21 cellular contexts compared by ENCODE assay signal in the genomic region with DNA sequence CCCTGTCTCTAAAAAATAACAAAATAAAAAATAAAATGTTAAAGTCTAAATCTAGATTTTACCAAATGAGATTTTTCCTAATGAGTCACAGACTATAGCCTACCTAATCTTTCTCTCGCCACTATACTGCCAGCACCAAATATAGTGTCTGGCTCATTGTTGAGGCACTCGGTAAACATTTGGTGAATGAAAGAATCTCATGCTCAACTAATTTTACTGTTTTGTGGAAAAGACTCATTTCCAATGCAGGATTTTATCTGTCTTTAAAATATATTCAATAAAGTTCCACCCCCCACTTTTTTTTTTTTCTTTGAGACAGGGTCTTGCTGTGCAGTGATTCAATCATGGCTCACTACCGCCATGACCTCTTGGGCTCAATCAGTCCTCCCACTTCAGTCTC.
DNase-seq lines count a peak whose midpoint lies in the region; ATAC-seq, FAIRE-seq and TF ChIP-seq lines count a peak whose summit lies in the region.
"Had no signal": no experiment of that assay in that cellular context is flagged by ENCODE, and none has a peak within 500 bp of the region (broad histone marks: within the 10 kb centered on the region; RNA-seq: fewer than 3 reads in every experiment).

No MANE protein-coding gene starts in this region.

- in situ Hi-C loops in IMR-90 (cut with MboI; ENCODE audit: low sequenced_read_pairs) (no loop called here), astrocyte of the spinal cord (cut with HindIII; ENCODE audit: low sequenced_read_pairs) (no loop called here), HepG2 (cut with HindIII; ENCODE audit: extremely low pct_ligation_motif_present, low pct_unique_long_range_greater_than_20kb) (no loop called here)

- H3K9ac ChIP-seq in IMR-90 (ENCODE audit: low read depth, low read length), result no peak overlapping the region
- H3K9ac ChIP-seq in HepG2 (ENCODE audit: insufficient read depth, low read depth, low read length), result no peak overlapping the region

- no peak overlapping the region for H3K4me3 Mint-ChIP-seq in activated CD8-positive, alpha-beta T cell treated with anti-CD3 and anti-CD28 coated beads, Interleukin-2, amount 10 ng/mL, durations not matched to agents 7 days and 5 days
- H3K4me3 Mint-ChIP-seq: CD4-positive, alpha-beta memory T cell had no signal

- no peak for FAIRE-seq in HepG2 (lab: Jason Lieb, UNC)
- FAIRE-seq: A549 had no signal

- no CpG with 5 or more reads among the region's 3 CpGs for WGBS in IMR-90 (ENCODE audit: extremely low coverage in 2 of 2, insufficient read length in 1 of 2), 2 experiments
- WGBS in HepG2 (ENCODE audit: low lambda C conversion rate), result 97% methylated on average over 3 of the region's 3 CpGs

- no peaks in the 10 kb centered on the region for H4K20me1 ChIP-seq in IMR-90 (ENCODE audit: insufficient read depth, low read length)
- no peaks in the 10 kb centered on the region for H4K20me1 ChIP-seq in HepG2 (ENCODE audit: insufficient read depth, low read length)

- dilution Hi-C loops in IMR-90 (cut with HindIII; ENCODE audit: low sequenced_read_pairs, unreplicated experiment), result no loop called here

- H4K91ac ChIP-seq in IMR-90 (ENCODE audit: insufficient read depth, low read depth, low read length), result no peak overlapping the region

- BruUV-seq in IMR-90 (replicated peaks; lab: Mats Ljungman, UMichigan) (no TSS peak), HepG2 (replicated peaks; lab: Mats Ljungman, UMichigan) (no TSS peak)

- H2BK5ac ChIP-seq in IMR-90 (ENCODE audit: low read depth, low read length, poor library complexity, severe bottlenecking), result peak overlapping the region; percentile 73

- H2BK120ac ChIP-seq in IMR-90 (ENCODE audit: low read depth, low read length), result no peak overlapping the region; the same call in 1 of the 2 replicates

- H2BK20ac ChIP-seq in IMR-90 (ENCODE audit: low read depth, low read length), result no peak overlapping the region

- CTCF ChIA-PET in IMR-90 (lab: Yijun Ruan, JAX), result interaction anchor here (0.5 kb wide), 1 partner anchor 280 kb away, joined by 3 read pairs; no protein-coding TSS in a partner anchor
- CTCF ChIA-PET in HepG2 (lab: Yijun Ruan, JAX; ENCODE audit: low intra/inter-chr PET ratio, low total read pairs), result no interaction called here
- CTCF ChIA-PET in activated CD8-positive, alpha-beta T cell treated with anti-CD3 and anti-CD28 coated beads, Interleukin-2, amount 10 ng/mL, durations not matched to agents 7 days and 5 days (lab: Charles Lee), result no interaction called here

- H3K23ac ChIP-seq in IMR-90 (ENCODE audit: low read depth, low read length), result peak overlapping the region; percentile 59; the same call in 1 of the 2 replicates

- H3K4ac ChIP-seq in IMR-90 (ENCODE audit: low read depth, low read length), result peak overlapping the region; percentile 70

- H4K8ac ChIP-seq in IMR-90 (ENCODE audit: low read depth in 2 of 2, low read length in 2 of 2), result peak overlapping the region in 1 of 2 experiments; percentile 69; a peak in 2 of 4 replicates

- DNase-seq in AG20443 (ENCODE audit: low spot score) (peak; percentile 8), IMR-90 (peak; percentile 61), astrocyte of the spinal cord (ENCODE audit: low read depth, low spot score) (peak; percentile 60), thoracic aorta (ENCODE audit: low spot score) (no peak), HepG2 (ENCODE audit: low spot score) (no peak), GM10266 (ENCODE audit: extremely low spot score) (no peak)
- DNase-seq in activated CD8-positive, alpha-beta T cell treated with anti-CD3 and anti-CD28 coated beads, Interleukin-2, amount 10 ng/mL, durations not matched to agents 7 days and 5 days, result no peak
- DNase-seq: BE2C; Calu3; CD4-positive, alpha-beta memory T cell; DMS53; KBM-7; NCI-H1048; NCI-H146; NCI-H2081 treated with DMSO at 0.1 percent for 48 hours; NCI-H510A treated with DMSO at 0.1 percent for 48 hours; NCI-H82 had no signal

- no peak overlapping the region for H2AK5ac ChIP-seq in IMR-90 (ENCODE audit: low read depth, low read length)

- H3K4me1 Mint-ChIP-seq in activated CD8-positive, alpha-beta T cell treated with anti-CD3 and anti-CD28 coated beads, Interleukin-2, amount 10 ng/mL, durations not matched to agents 7 days and 5 days (ENCODE audit: low read depth), result no peaks in the 10 kb centered on the region
- H3K4me1 Mint-ChIP-seq: CD4-positive, alpha-beta memory T cell had no signal

- H3K9me3 ChIP-seq in IMR-90 (ENCODE audit: control insufficient read depth, insufficient read depth, low read length) (no peaks in the 10 kb centered on the region), thoracic aorta (no peaks in the 10 kb centered on the region), HepG2 (ENCODE audit: low read length) (no peaks in the 10 kb centered on the region)
- H3K9me3 ChIP-seq: A549, BE2C, HAP-1 had no signal

- H2AFZ ChIP-seq in IMR-90 (replicated peaks; ENCODE audit: low read length, poor library complexity) (no peak overlapping the region), HepG2 (ENCODE audit: low read length) (no peak overlapping the region)

- POLR2A ChIA-PET in IMR-90 (lab: Charles Lee; ENCODE audit: unreplicated experiment) (no interaction called here), HepG2 (lab: Yijun Ruan, JAX) (no interaction called here)
- POLR2A ChIA-PET in activated CD8-positive, alpha-beta T cell treated with anti-CD3 and anti-CD28 coated beads, Interleukin-2, amount 10 ng/mL, durations not matched to agents 7 days and 5 days (lab: Charles Lee), result no interaction called here

- H2BK15ac ChIP-seq in IMR-90 (ENCODE audit: low read depth, low read length), result no peak overlapping the region

- H3K4me3 ChIP-seq in IMR-90 (ENCODE audit: insufficient read depth, low read depth, low read length) (no peak overlapping the region), astrocyte of the spinal cord (ENCODE audit: low read depth, low read length) (no peak overlapping the region), thoracic aorta (no peak overlapping the region), HepG2 (replicated peaks in 1 of 3; ENCODE audit: insufficient read depth in 1 of 3, low read depth in 2 of 3, low read length in 3 of 3) (no peak overlapping the region)
- H3K4me3 ChIP-seq: A549, HAP-1, SK-N-MC had no signal

- H3K4me2 ChIP-seq in IMR-90 (ENCODE audit: low read depth, low read length) (no peak overlapping the region), HepG2 (ENCODE audit: low read depth, low read length) (no peak overlapping the region)
- H3K4me2 ChIP-seq: A549 had no signal

- H3K56ac ChIP-seq in IMR-90 (ENCODE audit: extremely low read depth, insufficient read depth, low read length), result no peak overlapping the region; the same call in 1 of the 2 replicates

- no peak for TF ChIP-seq EP300 in HepG2 (IDR thresholded peaks at IDR 0.05; ENCODE audit: low read depth in 2 of 2, low read length in 2 of 2)
- no peak for TF ChIP-seq EP300 in HepG2 (CRISPR knock-in tag; IDR thresholded peaks at IDR 0.05; ENCODE audit: borderline replicate concordance)

- peaks cover 0 to 10% of the 10 kb centered on the region in 2 experiments; a peak in 1 of 4 replicates for H3K79me1 ChIP-seq in IMR-90 (ENCODE audit: low read depth in 1 of 2, low read length in 2 of 2)

- ATAC-seq in IMR-90 (ENCODE audit: low read depth) (peak; percentile 35; the same call in 1 of the 2 replicates), thoracic aorta (ENCODE audit: insufficient number of reproducible peaks, low FRiP score, low read depth) (peak; percentile 67), HepG2 (no peak)
- no peak for ATAC-seq in activated CD8-positive, alpha-beta T cell treated with anti-CD3 and anti-CD28 coated beads, Interleukin-2, amount 10 ng/mL, durations not matched to agents 7 days and 5 days
- ATAC-seq: A549 had no signal

- H3K27ac Mint-ChIP-seq in activated CD8-positive, alpha-beta T cell treated with anti-CD3 and anti-CD28 coated beads, Interleukin-2, amount 10 ng/mL, durations not matched to agents 7 days and 5 days, result no peak overlapping the region
- H3K27ac Mint-ChIP-seq: CD4-positive, alpha-beta memory T cell had no signal

- no peak overlapping the region; the same call in 1 of the 2 replicates for H3K18ac ChIP-seq in IMR-90 (ENCODE audit: low read depth, low read length)

- H3K36me3 Mint-ChIP-seq in activated CD8-positive, alpha-beta T cell treated with anti-CD3 and anti-CD28 coated beads, Interleukin-2, amount 10 ng/mL, durations not matched to agents 7 days and 5 days (ENCODE audit: low read depth), result no peaks in the 10 kb centered on the region
- H3K36me3 Mint-ChIP-seq: CD4-positive, alpha-beta memory T cell had no signal

- peak overlapping the region; percentile 79 for H2AK9ac ChIP-seq in IMR-90 (replicated peaks; ENCODE audit: low read depth, low read length, poor library complexity)

- TF ChIP-seq CTCF in IMR-90 (conservative IDR thresholded peaks at IDR 0.05; ENCODE audit: low read depth, low read length), result no peak
- no peak for TF ChIP-seq CTCF in astrocyte of the spinal cord (IDR thresholded peaks at IDR 0.05; ENCODE audit: low read depth, low read length)
- TF ChIP-seq CTCF in thoracic aorta (IDR thresholded peaks at IDR 0.05), result no peak
- TF ChIP-seq CTCF in HepG2 (CRISPR knock-in tag; IDR thresholded peaks at IDR 0.05), result no peak
- TF ChIP-seq CTCF in GM10266 (IDR thresholded peaks at IDR 0.05; ENCODE audit: control insufficient read depth, insufficient read depth, low read depth, missing control alignments), result no peak

- H3K27ac ChIP-seq in IMR-90 (ENCODE audit: insufficient read depth, low read length) (no peak overlapping the region), thoracic aorta (peak overlapping the region; percentile 63 to 71), HepG2 (ENCODE audit: extremely low read length, insufficient read depth, low read length) (no peak overlapping the region)
- H3K27ac ChIP-seq: A549, HL-60, SK-N-MC had no signal

- no peak overlapping the region for H4K5ac ChIP-seq in IMR-90 (ENCODE audit: low read depth, low read length)

- no peaks in the 10 kb centered on the region for H3K79me2 ChIP-seq in HepG2 (ENCODE audit: insufficient read depth, low read length)

- H3K4me1 ChIP-seq in IMR-90 (ENCODE audit: control insufficient read depth, insufficient read depth, low read length), result peaks cover 2% of the 10 kb centered on the region; the same call in 1 of the 2 replicates
- H3K4me1 ChIP-seq in thoracic aorta (ENCODE audit: control insufficient read depth in 1 of 2, low read depth in 2 of 2), result peaks cover 12 to 51% of the 10 kb centered on the region in 2 donors
- no peaks in the 10 kb centered on the region for H3K4me1 ChIP-seq in HepG2 (ENCODE audit: insufficient read depth, low read length)
- H3K4me1 ChIP-seq: A549, BE2C had no signal

- H3K36me3 ChIP-seq in IMR-90 (ENCODE audit: control insufficient read depth, insufficient read depth, low read length), result peaks cover 9% of the 10 kb centered on the region
- H3K36me3 ChIP-seq in thoracic aorta, result peaks cover 11% of the 10 kb centered on the region
- H3K36me3 ChIP-seq in HepG2 (replicated peaks in 1 of 2; ENCODE audit: control insufficient read depth in 1 of 2, insufficient read depth in 2 of 2, low read length in 2 of 2), result peaks cover 0 to 10% of the 10 kb centered on the region in 2 experiments; a peak in 1 of 5 replicates
- H3K36me3 ChIP-seq: BE2C had no signal

- no peaks in the 10 kb centered on the region for H3K27me3 Mint-ChIP-seq in activated CD8-positive, alpha-beta T cell treated with anti-CD3 and anti-CD28 coated beads, Interleukin-2, amount 10 ng/mL, durations not matched to agents 7 days and 5 days (ENCODE audit: low read depth)
- H3K27me3 Mint-ChIP-seq: CD4-positive, alpha-beta memory T cell had no signal

- H3K27me3 ChIP-seq in IMR-90 (ENCODE audit: control insufficient read depth, insufficient read depth, low read length) (peaks cover 3% of the 10 kb centered on the region), thoracic aorta (replicated peaks; ENCODE audit: insufficient read depth) (no peaks in the 10 kb centered on the region), HepG2 (ENCODE audit: control insufficient read depth in 1 of 2, insufficient read depth in 2 of 2, low read length in 2 of 2) (no peaks in the 10 kb centered on the region)
- H3K27me3 ChIP-seq: BE2C had no signal

- no peak for TF ChIP-seq POLR2A in IMR-90 (IDR thresholded peaks at IDR 0.05; ENCODE audit: low read depth, low read length)
- TF ChIP-seq POLR2A in HepG2 (IDR thresholded peaks at IDR 0.05; ENCODE audit: insufficient read depth in 1 of 2, low read depth in 2 of 2, low read length in 2 of 2), result no peak

- intact Hi-C loops in IMR-90 (cut with micrococcal nuclease), result no loop called here
- intact Hi-C loops in HepG2 (cut with micrococcal nuclease; ENCODE audit: unreplicated experiment), result no loop called here

- H3K14ac ChIP-seq in IMR-90 (replicated peaks; ENCODE audit: low read depth, low read length), result no peak overlapping the region

- H3K9me3 Mint-ChIP-seq in activated CD8-positive, alpha-beta T cell treated with anti-CD3 and anti-CD28 coated beads, Interleukin-2, amount 10 ng/mL, durations not matched to agents 7 days and 5 days (ENCODE audit: insufficient read depth), result no peaks in the 10 kb centered on the region
- H3K9me3 Mint-ChIP-seq: CD4-positive, alpha-beta memory T cell had no signal

- TF ChIP-seq RAD21 in IMR-90 (IDR thresholded peaks at IDR 0.05; ENCODE audit: low read length), result no peak
- TF ChIP-seq RAD21 in HepG2 (CRISPR knock-in tag; IDR thresholded peaks at IDR 0.05), result no peak

- H3K9me1 ChIP-seq in IMR-90 (ENCODE audit: insufficient read depth, low read length), result peaks cover 3% of the 10 kb centered on the region; the same call in 1 of the 2 replicates

Comparison
In these comparisons a context has a peak if more than half of its experiments do, and no peak if none do; other contexts are left out.
1. DNase-seq: peak in AG20443 (single experiment), IMR-90 (single experiment) and astrocyte of the spinal cord (single experiment); none in thoracic aorta (single experiment), HepG2 (single experiment), activated CD8-positive, alpha-beta T cell treated with anti-CD3 and anti-CD28 coated beads, Interleukin-2, amount 10 ng/mL, durations not matched to agents 7 days and 5 days (single experiment) and GM10266 (single experiment).
2. ATAC-seq: peak in IMR-90 (single experiment) and thoracic aorta (single experiment); none in HepG2 (single experiment) and activated CD8-positive, alpha-beta T cell treated with anti-CD3 and anti-CD28 coated beads, Interleukin-2, amount 10 ng/mL, durations not matched to agents 7 days and 5 days (single experiment).
3. H3K27ac ChIP-seq: peak in thoracic aorta (2 of 2); none in IMR-90 (single experiment) and HepG2 (single experiment).